In the genomic region with DNA sequence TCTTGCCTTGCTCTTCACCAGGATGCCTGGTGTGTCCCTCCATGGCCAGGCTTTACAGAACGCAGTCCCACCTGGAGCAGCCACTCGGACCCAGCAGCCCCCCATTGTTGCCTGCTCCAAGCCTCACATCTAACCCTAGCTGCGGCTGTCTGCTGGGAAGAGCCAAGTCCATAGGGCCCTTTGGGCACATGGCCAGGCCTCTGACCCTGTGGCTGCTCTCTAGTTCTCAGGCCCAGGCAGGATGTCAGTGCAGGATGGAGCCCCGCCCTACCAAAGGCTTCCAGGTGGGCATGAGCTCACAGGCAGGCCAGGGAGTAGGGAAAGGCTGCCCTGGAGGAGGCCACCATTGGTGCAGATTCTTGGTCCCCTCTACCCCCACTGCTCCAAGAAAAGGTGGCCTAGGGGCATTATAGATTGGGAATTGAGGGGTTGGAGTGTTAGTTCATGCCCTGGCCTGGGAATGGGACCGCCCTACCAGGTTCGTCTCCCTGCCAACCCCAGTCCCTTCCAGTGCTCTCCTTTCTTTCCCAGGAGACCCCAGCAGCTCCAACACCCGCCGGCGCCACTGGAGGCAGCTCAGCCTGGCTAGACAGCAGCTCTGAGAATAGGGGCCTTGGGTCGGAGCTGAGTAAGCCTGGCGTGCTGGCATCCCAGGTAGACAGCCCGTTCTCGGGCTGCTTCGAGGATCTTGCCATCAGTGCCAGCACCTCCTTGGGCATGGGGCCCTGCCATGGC, we compare ENCODE assay signal across 19 cellular contexts.
"Had no signal": no experiment of that assay in that cellular context is flagged by ENCODE, and none has a peak within 500 bp of the region (broad histone marks: within the 10 kb centered on the region; RNA-seq: fewer than 3 reads in every experiment).

No MANE protein-coding gene starts in this region.

- DNase-seq: Karpas-422, KG1, MG63, NCI-H1092, NCI-H1417 treated with DMSO at 0.1 percent for 48 hours, NCI-H146, NCI-H1694 treated with DMSO at 0.1 percent for 48 hours, NCI-H1930, NCI-H2081, NCI-H2107, NCI-H2227 treated with DMSO at 0.1 percent for 48 hours, NCI-H524, NCI-H526 treated with DMSO at 0.1 percent for 48 hours, NCI-H774, RPMI8226, SHP77, SK-N-SH, SW 1271 had no signal

- H3K9ac ChIP-seq: SK-N-SH had no signal

- FAIRE-seq: RCC 7860 had no signal

- H3K4me2 ChIP-seq: SK-N-SH had no signal

- H3K4me3 ChIP-seq: MG63 had no signal

- H3K9me3 ChIP-seq: MG63, SK-N-SH had no signal

- H3K27me3 ChIP-seq: MG63 had no signal
